Comparison of ENCODE assay signal across 14 cellular contexts in the genomic region with DNA sequence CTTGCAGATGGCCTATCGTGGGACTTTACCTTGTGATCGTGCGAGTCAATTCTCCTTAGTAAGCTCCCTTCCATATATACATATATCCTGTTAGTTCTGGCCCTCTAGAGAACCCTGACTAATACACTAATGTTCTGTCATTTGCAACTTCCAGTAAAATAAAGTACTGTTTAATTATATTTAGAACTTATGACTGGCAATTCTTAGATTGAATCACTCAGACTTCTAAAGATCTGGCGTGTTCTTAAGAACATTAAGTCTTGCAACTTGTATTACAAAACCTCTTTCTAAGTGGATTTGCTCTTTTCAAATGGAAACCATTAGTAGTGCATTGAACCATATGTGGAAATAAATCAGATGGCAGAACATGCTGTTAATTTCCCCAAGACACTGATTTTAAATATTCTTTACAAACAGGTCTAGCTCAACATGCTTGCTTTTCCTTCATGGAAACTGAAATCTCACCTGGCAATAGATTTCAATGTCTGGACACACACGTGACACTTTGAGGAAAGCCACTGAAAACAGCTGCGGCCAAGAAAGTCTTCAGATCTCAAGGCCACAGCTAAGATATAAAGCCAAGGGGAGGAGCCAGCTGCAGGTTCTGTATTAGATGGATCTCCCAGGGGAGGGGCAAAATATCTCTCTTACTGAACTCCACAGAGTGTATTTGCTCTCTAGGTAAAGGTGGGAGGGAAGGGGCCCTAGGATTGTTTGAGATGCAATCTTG. TPM values are rescaled to one million over a fixed set of nuclear protein-coding genes. Genes with fewer than 3 reads are reported as not detected.
A peak's percentile ranks its signal among the peaks of the same experiment; 100 is the strongest.
DNase-seq lines count a peak whose midpoint lies in the region; ATAC-seq, FAIRE-seq and TF ChIP-seq lines count a peak whose summit lies in the region.
"Had no signal": no experiment of that assay in that cellular context is flagged by ENCODE, and none has a peak within 500 bp of the region (broad histone marks: within the 10 kb centered on the region; RNA-seq: fewer than 3 reads in every experiment).

No MANE protein-coding gene starts in this region.

- TF ChIP-seq POLR2A in GM12891 (IDR thresholded peaks at IDR 0.05; ENCODE audit: low read depth, low read length) = no peak

- H3K27ac Mint-ChIP-seq in nephron progenitor cell = no peak overlapping the region
- H3K27ac Mint-ChIP-seq: activated naive CD4-positive, alpha-beta T cell treated with anti-CD3 and anti-CD28 coated beads, Interleukin-2, amount 50 U/mL, for 24 hours; T-cell had no signal

- no peak overlapping the region for H3K27ac ChIP-seq in kidney (ENCODE audit: low read depth in 2 of 2, low read length in 2 of 2)
- H3K27ac ChIP-seq: esophagus squamous epithelium had no signal

- H3K27me3 ChIP-seq in HAP-1 (ENCODE audit: low read depth) = no peaks in the 10 kb centered on the region; the same call in 1 of the 2 replicates
- H3K27me3 ChIP-seq: esophagus squamous epithelium had no signal

- H3K4me3 ChIP-seq in astrocyte of the spinal cord (ENCODE audit: low read depth, low read length) (no peak overlapping the region), kidney (ENCODE audit: low read length in 2 of 2) (no peak overlapping the region), HAP-1 (no peak overlapping the region)
- H3K4me3 ChIP-seq: esophagus squamous epithelium had no signal

- H3K4me3 Mint-ChIP-seq in nephron progenitor cell = no peak overlapping the region
- H3K4me3 Mint-ChIP-seq: activated naive CD4-positive, alpha-beta T cell treated with anti-CD3 and anti-CD28 coated beads, Interleukin-2, amount 50 U/mL, for 24 hours; H9; T-cell had no signal

- no peaks in the 10 kb centered on the region for H3K4me1 Mint-ChIP-seq in nephron progenitor cell
- H3K4me1 Mint-ChIP-seq: H9 had no signal

- no peaks in the 10 kb centered on the region for H3K9me3 Mint-ChIP-seq in nephron progenitor cell
- H3K9me3 Mint-ChIP-seq: activated naive CD4-positive, alpha-beta T cell treated with anti-CD3 and anti-CD28 coated beads, Interleukin-2, amount 50 U/mL, for 24 hours; H9; T-cell had no signal

- peak; percentile 64 for ATAC-seq in GM19463 (IDR thresholded peaks at IDR 0.05; ENCODE audit: unreplicated experiment)
- ATAC-seq in HG03469 (IDR thresholded peaks at IDR 0.05; ENCODE audit: unreplicated experiment) = peak; percentile 33
- ATAC-seq: T-cell had no signal

- in situ Hi-C loops in astrocyte of the spinal cord (cut with HindIII; ENCODE audit: low sequenced_read_pairs) = no loop called here
- in situ Hi-C loops in HAP-1 (cut with MboI; ENCODE audit: low sequenced_read_pairs) = no loop called here

- H3K4me1 ChIP-seq in kidney (ENCODE audit: control insufficient read depth in 1 of 2, insufficient read depth in 1 of 2, low read depth in 1 of 2, low read length in 2 of 2) (no peaks in the 10 kb centered on the region), HAP-1 (no peaks in the 10 kb centered on the region)

- no peak overlapping the region for H3K9ac ChIP-seq in kidney (ENCODE audit: low read length in 2 of 2)

- no peak for TF ChIP-seq CTCF in astrocyte of the spinal cord (IDR thresholded peaks at IDR 0.05; ENCODE audit: low read depth, low read length)
- TF ChIP-seq CTCF in kidney (IDR thresholded peaks at IDR 0.05; ENCODE audit: borderline replicate concordance, extremely low read depth, insufficient read depth) = no peak
- TF ChIP-seq CTCF in nephron progenitor cell (IDR thresholded peaks at IDR 0.05) = no peak

- DNase-seq in GM12891 (ENCODE audit: insufficient read length, low spot score) (no peak), astrocyte of the spinal cord (ENCODE audit: low read depth, low spot score) (peak; percentile 46), kidney (no peak), HAP-1 (ENCODE audit: low spot score in 2 of 2) (no peak), putamen (ENCODE audit: low spot score) (no peak), nephron progenitor cell (no peak)
- DNase-seq: esophagus squamous epithelium, H9, midbrain, T-cell had no signal

- H3K27me3 Mint-ChIP-seq in nephron progenitor cell (ENCODE audit: low read depth, poor library complexity) = peaks cover 8% of the 10 kb centered on the region

- no peaks in the 10 kb centered on the region for H3K9me3 ChIP-seq in kidney (ENCODE audit: control insufficient read depth in 1 of 2, low read length in 2 of 2)
- H3K9me3 ChIP-seq in HAP-1 = no peaks in the 10 kb centered on the region
- H3K9me3 ChIP-seq: esophagus squamous epithelium had no signal

- no peaks in the 10 kb centered on the region for H3K36me3 ChIP-seq in kidney (ENCODE audit: control insufficient read depth in 1 of 2, insufficient read depth in 2 of 2, low read length in 2 of 2)
- H3K36me3 ChIP-seq in HAP-1 (replicated peaks) = no peaks in the 10 kb centered on the region
- H3K36me3 ChIP-seq: esophagus squamous epithelium had no signal

- FAIRE-seq in GM12891 (lab: Jason Lieb, UNC) = peak; percentile 64
- FAIRE-seq in kidney (lab: Jason Lieb, UNC) = no peak
- FAIRE-seq: urothelium cell line had no signal

- intact Hi-C loops in kidney (cut with DNase I) = no loop called here

- H3K36me3 Mint-ChIP-seq in nephron progenitor cell (ENCODE audit: low read depth) = no peaks in the 10 kb centered on the region
- H3K36me3 Mint-ChIP-seq: activated naive CD4-positive, alpha-beta T cell treated with anti-CD3 and anti-CD28 coated beads, Interleukin-2, amount 50 U/mL, for 24 hours; T-cell had no signal

TF ChIP-seq in GM12891, 5 proteins besides CTCF, POLR2A, EP300 and RAD21:
- no peak for TF ChIP-seq PAX5 (IDR thresholded peaks at IDR 0.05; ENCODE audit: insufficient read depth, low read length, severe bottlenecking)
- no peak for TF ChIP-seq TAF1 (IDR thresholded peaks at IDR 0.05; ENCODE audit: low read depth, low read length)
- no peak for TF ChIP-seq POLR2AphosphoS5 (IDR thresholded peaks at IDR 0.05; ENCODE audit: low read depth, low read length)
- no peak for TF ChIP-seq POU2F2 (IDR thresholded peaks at IDR 0.05; ENCODE audit: low read depth, low read length)
- TF ChIP-seq SPI1 (IDR thresholded peaks at IDR 0.05; ENCODE audit: low read depth, low read length) = no peak

RNA-seq across cellular contexts. Expression of a gene that starts 50.6 kb away (rescaled TPM):
- polyA plus RNA-seq in GM12891 (2012; ENCODE audit: low read depth, missing spikeins) = 62.3 TPM
- 2.8 TPM for total RNA-seq in kidney
- polyA plus RNA-seq in kidney (ENCODE audit: insufficient read depth, low read depth, low replicate concordance) = 0.71 TPM
